In the genomic region with DNA sequence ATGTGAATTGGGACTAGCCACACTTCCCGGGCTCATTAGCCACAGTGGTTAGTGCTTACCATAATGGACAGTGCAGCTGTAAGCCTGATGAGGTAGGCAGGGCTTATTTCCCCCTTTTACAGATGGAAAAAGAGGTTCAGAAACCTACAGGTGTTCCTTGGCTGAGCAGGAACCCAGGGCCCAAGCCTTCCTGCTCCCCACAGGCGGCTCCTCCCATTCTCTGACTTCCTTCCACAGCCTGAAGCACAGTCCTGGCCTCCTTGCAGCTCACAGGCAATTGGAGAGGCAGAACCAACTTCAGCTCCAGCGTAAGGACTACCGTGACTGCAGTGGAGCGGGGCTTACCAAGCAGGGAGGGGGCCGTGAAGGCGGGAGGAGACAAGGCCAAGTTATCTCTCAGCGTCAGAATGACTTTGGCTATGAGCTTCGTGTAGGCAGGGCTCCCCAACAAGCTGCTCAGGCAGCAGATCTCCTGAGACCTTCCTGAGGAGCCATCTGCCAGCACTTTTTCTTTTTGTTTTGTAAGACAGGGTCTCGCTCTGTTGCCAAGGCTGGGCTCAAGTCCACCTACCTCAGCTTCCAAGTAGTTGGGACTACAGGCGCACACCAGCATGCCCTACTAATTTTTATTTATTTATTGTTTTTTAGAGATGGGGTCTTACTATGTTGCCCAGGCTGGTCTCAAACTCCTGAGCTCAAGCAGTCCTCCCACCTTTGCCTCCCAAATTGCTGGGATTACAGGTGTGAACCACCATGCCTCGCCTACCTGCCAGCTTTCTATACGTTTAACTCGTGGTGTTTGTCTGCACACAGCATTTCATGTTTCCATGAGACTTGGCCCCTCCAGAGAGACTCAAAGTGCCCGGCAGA, we compare ENCODE assay signal across 1 cellular context.
TF ChIP-seq lines count a peak whose summit lies in the region.

No MANE protein-coding gene starts in this region.

TF ChIP-seq in H1, 55 proteins besides CTCF, POLR2A, EP300 and RAD21:
- no peak for TF ChIP-seq PHF8 (conservative IDR thresholded peaks at IDR 0.05; ENCODE audit: low read depth, low read length)
- TF ChIP-seq HDAC2 (IDR thresholded peaks at IDR 0.05; ENCODE audit: borderline replicate concordance in 1 of 2, low read depth in 2 of 2, low read length in 2 of 2), result no peak
- no peak for TF ChIP-seq RFX5 (IDR thresholded peaks at IDR 0.05; ENCODE audit: borderline replicate concordance, low read depth, low read length)
- TF ChIP-seq, protein P1, sequence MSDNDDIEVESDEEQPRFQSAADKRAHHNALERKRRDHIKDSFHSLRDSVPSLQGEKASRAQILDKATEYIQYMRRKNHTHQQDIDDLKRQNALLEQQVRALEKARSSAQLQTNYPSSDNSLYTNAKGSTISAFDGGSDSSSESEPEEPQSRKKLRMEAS (IDR thresholded peaks at IDR 0.05), result no peak
- TF ChIP-seq CTBP2 (IDR thresholded peaks at IDR 0.05; ENCODE audit: borderline replicate concordance, insufficient read depth, insufficient read length, low read length), result no peak
- TF ChIP-seq BCL11A (IDR thresholded peaks at IDR 0.05; ENCODE audit: low read depth in 2 of 2, low read length in 2 of 2), result no peak
- no peak for TF ChIP-seq GTF2F1 (IDR thresholded peaks at IDR 0.05; ENCODE audit: borderline replicate concordance, low read depth, low read length)
- no peak for TF ChIP-seq BACH1 (IDR thresholded peaks at IDR 0.05; ENCODE audit: low read length)
- TF ChIP-seq TCF12 (IDR thresholded peaks at IDR 0.05; ENCODE audit: low read depth, low read length), result no peak
- TF ChIP-seq SIRT6 (IDR thresholded peaks at IDR 0.05; ENCODE audit: low read length), result no peak
- no peak for TF ChIP-seq NANOG (IDR thresholded peaks at IDR 0.05; ENCODE audit: insufficient read depth, low read depth, low read length, poor library complexity, severe bottlenecking)
- TF ChIP-seq JUND (IDR thresholded peaks at IDR 0.05; ENCODE audit: low read length), result no peak
- TF ChIP-seq KDM5A (IDR thresholded peaks at IDR 0.05; ENCODE audit: low read length), result no peak
- TF ChIP-seq ASH2L (IDR thresholded peaks at IDR 0.05; ENCODE audit: low read length), result no peak
